21 cellular contexts compared by ENCODE assay signal in genomic region chr6:470051-470900, GRCh38.
DNase-seq lines count a peak whose midpoint lies in the region; ATAC-seq and TF ChIP-seq lines count a peak whose summit lies in the region.
"Had no signal": no experiment of that assay in that cellular context is flagged by ENCODE, and none has a peak within 500 bp of the region (broad histone marks: within the 10 kb centered on the region; RNA-seq: fewer than 3 reads in every experiment).

No MANE protein-coding gene starts in this region.

- H3K4me1 ChIP-seq in OCI-LY7 (ENCODE audit: insufficient read depth, low read length, poor library complexity, severe bottlenecking) (peaks cover 32% of the 10 kb centered on the region), spleen (peaks cover 0 to 26% (median 17%) of the 10 kb centered on the region in 6 donors)

- CTCF ChIA-PET in OCI-LY7 (lab: Charles Lee; ENCODE audit: unreplicated experiment): no interaction called here

- no peak for TF ChIP-seq POLR2A in spleen (IDR thresholded peaks at IDR 0.05)

- intact Hi-C loops in OCI-LY7 (cut with micrococcal nuclease; ENCODE audit: unreplicated experiment) (no loop called here), spleen (cut with DNase I; ENCODE audit: low total_unique reads) (no loop called here)

- peak overlapping the region; percentile 92 for H2AFZ ChIP-seq in OCI-LY7 (ENCODE audit: low read length)

- H3K27ac ChIP-seq in OCI-LY7 (ENCODE audit: low read depth, low read length, poor library complexity, severe bottlenecking) (no peak overlapping the region), spleen (no peak overlapping the region)
- H3K27ac ChIP-seq: skin epidermis, thoracic aorta had no signal

- peak overlapping the region; percentile 7 for H3K27ac Mint-ChIP-seq in activated naive CD8-positive, alpha-beta T cell
- H3K27ac Mint-ChIP-seq in activated naive CD8-positive, alpha-beta T cell treated with anti-CD3 and anti-CD28 coated beads for 36 hours: no peak overlapping the region
- H3K27ac Mint-ChIP-seq: progenitor cell of endocrine pancreas, T-cell had no signal

- no peaks in the 10 kb centered on the region for H3K79me2 ChIP-seq in OCI-LY7 (ENCODE audit: insufficient read depth, low read depth, low read length)

- H3K36me3 ChIP-seq in OCI-LY7 (ENCODE audit: insufficient read depth, low read length) (no peaks in the 10 kb centered on the region), spleen (no peaks in the 10 kb centered on the region), MG63 (no peaks in the 10 kb centered on the region)
- H3K36me3 ChIP-seq: thoracic aorta had no signal

- H3K4me3 ChIP-seq in OCI-LY7 (ENCODE audit: low read depth, low read length, poor library complexity, severe bottlenecking) (peak overlapping the region; percentile 47), spleen (peak overlapping the region in 2 of 8 donors; percentile 7 to 46), MG63 (no peak overlapping the region)
- H3K4me3 ChIP-seq: skin epidermis, thoracic aorta had no signal

- peak overlapping the region; percentile 69 for H3K4me2 ChIP-seq in OCI-LY7 (ENCODE audit: low read length)

- no peaks in the 10 kb centered on the region for H3K9me2 ChIP-seq in OCI-LY7 (ENCODE audit: insufficient read depth, low read length)

- BruUV-seq in OCI-LY7 (replicated peaks; lab: Mats Ljungman, UMichigan): no TSS peak

- ATAC-seq in GM21447 (IDR thresholded peaks at IDR 0.05; ENCODE audit: unreplicated experiment): peak; percentile 4
- no peak for ATAC-seq in SK-N-SH treated with all-trans-retinoic acid at 6 μM for 48 hours
- ATAC-seq: T-cell had no signal

- H3K4me1 Mint-ChIP-seq in activated naive CD8-positive, alpha-beta T cell (ENCODE audit: low read depth): peaks cover 39% of the 10 kb centered on the region
- peaks cover 38% of the 10 kb centered on the region for H3K4me1 Mint-ChIP-seq in activated naive CD8-positive, alpha-beta T cell treated with anti-CD3 and anti-CD28 coated beads for 36 hours

- no peak for DNase-seq in activated naive CD8-positive, alpha-beta T cell treated with anti-CD3 and anti-CD28 coated beads for 36 hours
- no peak for DNase-seq in OCI-LY7 (ENCODE audit: low spot score)
- peak; percentile 64 for DNase-seq in spleen
- no peak for DNase-seq in MG63
- no peak for DNase-seq in occipital lobe (lab: John Stamatoyannopoulos, UW)
- DNase-seq: activated CD4-positive, CD25-positive, alpha-beta regulatory T cell; caudate nucleus; GDM1; GOT3; NCI-H146; NCI-H446; NK-92 treated with Interleukin-12 subunit alpha and Interleukin-12 subunit beta, amount 100 ng/mL, for 24 hours; stimulated activated CD4-positive, alpha-beta T cell treated with anti-CD3 and anti-CD28 coated beads, Interleukin-4, amount 100 ng/mL, for 4 hours; stimulated activated CD8-positive, alpha-beta memory T cell treated with anti-CD3 and anti-CD28 coated beads, Interleukin-4, amount 100 ng/mL, for 48 hours; T-cell had no signal

- H3K9me3 Mint-ChIP-seq in activated naive CD8-positive, alpha-beta T cell (ENCODE audit: low read depth): no peaks in the 10 kb centered on the region
- no peaks in the 10 kb centered on the region for H3K9me3 Mint-ChIP-seq in activated naive CD8-positive, alpha-beta T cell treated with anti-CD3 and anti-CD28 coated beads for 36 hours
- H3K9me3 Mint-ChIP-seq: T-cell had no signal

- H3K36me3 Mint-ChIP-seq in activated naive CD8-positive, alpha-beta T cell: peaks cover 3% of the 10 kb centered on the region
- no peaks in the 10 kb centered on the region for H3K36me3 Mint-ChIP-seq in activated naive CD8-positive, alpha-beta T cell treated with anti-CD3 and anti-CD28 coated beads for 36 hours
- H3K36me3 Mint-ChIP-seq: T-cell had no signal

- H3K27me3 ChIP-seq in spleen (replicated peaks in 1 of 7): peaks cover 0 to 29% (median 0%) of the 10 kb centered on the region in 7 donors
- H3K27me3 ChIP-seq in MG63: no peaks in the 10 kb centered on the region

- H4K20me1 ChIP-seq in OCI-LY7 (ENCODE audit: insufficient read depth, low read length): no peaks in the 10 kb centered on the region

- H3K27me3 Mint-ChIP-seq in activated naive CD8-positive, alpha-beta T cell: no peaks in the 10 kb centered on the region
- H3K27me3 Mint-ChIP-seq in activated naive CD8-positive, alpha-beta T cell treated with anti-CD3 and anti-CD28 coated beads for 36 hours: no peaks in the 10 kb centered on the region

- TF ChIP-seq CTCF in OCI-LY7 (conservative IDR thresholded peaks at IDR 0.05; ENCODE audit: low read length) (no peak), spleen (IDR thresholded peaks at IDR 0.05 in 8 of 11, conservative IDR thresholded peaks at IDR 0.05 in 3 of 11) (no peak)

- WGBS in spleen, 5 donors: 77 to 87% (median 79%) methylated on average over 25 of the region's 25 CpGs

- POLR2A ChIA-PET in OCI-LY7 (lab: Charles Lee): no interaction called here

- H3K4me3 Mint-ChIP-seq in activated naive CD8-positive, alpha-beta T cell: no peak overlapping the region
- H3K4me3 Mint-ChIP-seq in activated naive CD8-positive, alpha-beta T cell treated with anti-CD3 and anti-CD28 coated beads for 36 hours: no peak overlapping the region
- H3K4me3 Mint-ChIP-seq: T-cell had no signal

- H3K9me3 ChIP-seq in OCI-LY7 (ENCODE audit: low read length) (no peaks in the 10 kb centered on the region), spleen (no peaks in the 10 kb centered on the region), MG63 (no peaks in the 10 kb centered on the region)
- H3K9me3 ChIP-seq: thoracic aorta had no signal

TF ChIP-seq in SK-N-SH treated with all-trans-retinoic acid at 6 μM for 48 hours, 23 proteins besides CTCF, POLR2A, EP300 and RAD21:
- TF ChIP-seq ESRRG (CRISPR knock-in tag; IDR thresholded peaks at IDR 0.05) (no peak), CREB5 (CRISPR knock-in tag; IDR thresholded peaks at IDR 0.05; ENCODE audit: low read depth) (no peak), ZNF8 (CRISPR knock-in tag; IDR thresholded peaks at IDR 0.05) (no peak), OSR1 (CRISPR knock-in tag; IDR thresholded peaks at IDR 0.05) (no peak), CSDC2 (CRISPR knock-in tag; IDR thresholded peaks at IDR 0.05) (no peak), TSHZ2 (CRISPR knock-in tag; IDR thresholded peaks at IDR 0.05) (no peak), GLIS3 (CRISPR knock-in tag; IDR thresholded peaks at IDR 0.05) (no peak), BACH2 (CRISPR knock-in tag; IDR thresholded peaks at IDR 0.05; ENCODE audit: borderline replicate concordance) (no peak), ZNF565 (CRISPR knock-in tag; conservative IDR thresholded peaks at IDR 0.05; ENCODE audit: low read depth) (no peak)
